In the genomic region with DNA sequence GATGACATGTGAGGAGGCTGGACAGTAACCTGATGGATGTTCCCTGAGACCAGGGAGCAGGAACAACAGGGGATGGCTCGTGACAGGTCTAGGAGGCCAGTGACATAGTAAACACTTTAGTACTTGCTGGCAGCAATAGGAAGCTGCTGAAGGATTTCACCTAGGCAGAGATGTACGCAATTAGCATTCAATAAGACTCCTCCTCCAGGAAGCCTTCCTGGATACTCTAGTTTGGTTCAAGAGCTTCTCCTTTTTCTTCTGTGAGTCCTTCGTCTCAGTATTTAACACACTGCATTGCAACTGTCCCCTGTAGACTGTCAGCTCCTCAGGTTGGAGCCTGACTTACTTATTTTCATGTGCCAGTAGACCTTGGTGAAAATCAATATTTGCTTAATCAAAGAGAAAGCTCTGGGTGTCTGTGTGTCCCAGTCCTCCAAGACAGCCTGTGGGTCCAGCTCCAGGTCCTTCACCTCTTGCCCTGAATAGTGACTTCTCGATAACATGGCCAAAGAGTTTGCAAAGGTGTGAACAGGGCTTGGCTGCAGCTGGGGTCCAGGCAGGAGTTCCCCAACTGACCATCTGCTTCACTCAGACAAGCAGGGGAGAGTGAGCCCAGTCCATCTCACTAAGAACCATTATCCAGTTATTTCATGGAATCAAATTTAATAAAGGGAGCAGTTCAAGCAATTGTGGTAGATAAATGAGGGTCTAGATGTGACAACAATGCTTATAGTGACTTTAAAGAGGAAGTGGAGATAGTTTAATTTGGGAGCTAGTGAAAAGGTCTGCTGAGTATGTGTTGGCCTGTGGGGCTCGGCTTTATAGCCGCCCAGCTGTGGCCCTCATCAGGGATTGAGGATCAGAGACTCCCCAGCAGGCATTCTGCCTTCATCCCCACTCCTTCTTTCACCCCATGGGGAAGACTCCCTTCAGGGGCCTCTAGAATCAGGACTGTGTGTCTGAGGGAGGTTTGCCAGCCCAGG, we compare ENCODE assay signal across 1 cellular context.
TF ChIP-seq lines count a peak whose summit lies in the region.

No MANE protein-coding gene starts in this region.

TF ChIP-seq in IMR-90, 13 proteins besides CTCF, POLR2A, EP300 and RAD21:
- TF ChIP-seq BHLHE40 (IDR thresholded peaks at IDR 0.05; ENCODE audit: low read depth, low read length), result no peak
